In genomic region chr4:121227254-121227867, GRCh38 we compare ENCODE assay signal across 10 cellular contexts.
DNase-seq lines count a peak whose midpoint lies in the region; ATAC-seq and TF ChIP-seq lines count a peak whose summit lies in the region.
"Had no signal": no experiment of that assay in that cellular context is flagged by ENCODE, and none has a peak within 500 bp of the region (broad histone marks: within the 10 kb centered on the region; RNA-seq: fewer than 3 reads in every experiment).

No MANE protein-coding gene starts in this region.

- no peaks in the 10 kb centered on the region for H3K27me3 Mint-ChIP-seq in CD4-positive, alpha-beta memory T cell
- H3K27me3 Mint-ChIP-seq in activated CD4-positive, alpha-beta memory T cell treated with anti-CD3 and anti-CD28 coated beads, Interleukin-2, amount 10 ng/mL, durations not matched to agents 7 days and 5 days, result no peaks in the 10 kb centered on the region

- no peak for TF ChIP-seq EP300 in suprapubic skin (IDR thresholded peaks at IDR 0.05)

- no peaks in the 10 kb centered on the region for H3K9me3 ChIP-seq in CD4-positive, alpha-beta memory T cell (ENCODE audit: control insufficient read depth in 1 of 2, low read length in 2 of 2)
- no peaks in the 10 kb centered on the region for H3K9me3 ChIP-seq in suprapubic skin
- H3K9me3 ChIP-seq: uterus had no signal

- H3K4me1 ChIP-seq in CD4-positive, alpha-beta memory T cell (ENCODE audit: insufficient read depth, low read length), result peaks cover 13% of the 10 kb centered on the region
- H3K4me1 ChIP-seq in suprapubic skin, result no peaks in the 10 kb centered on the region
- H3K4me1 ChIP-seq: uterus had no signal

- CTCF ChIA-PET in CD4-positive, alpha-beta memory T cell (lab: Charles Lee; ENCODE audit: partially characterized antibody), result interaction anchor here (0.9 to 2.6 kb wide), 7 partner anchors 12 to 80 kb away, joined by 3 to 9 read pairs (median 3); no protein-coding TSS in a partner anchor
- CTCF ChIA-PET in activated CD4-positive, alpha-beta memory T cell treated with anti-CD3 and anti-CD28 coated beads, Interleukin-2, amount 10 ng/mL, durations not matched to agents 7 days and 5 days (lab: Charles Lee), result interaction anchor here (0.8 to 1.7 kb wide), 6 partner anchors 24 to 91 kb away, joined by 3 to 6 read pairs (median 4); no protein-coding TSS in a partner anchor

- peak overlapping the region; percentile 3 for H3K27ac ChIP-seq in CD4-positive, alpha-beta memory T cell (ENCODE audit: low read depth, low read length)
- H3K27ac ChIP-seq in suprapubic skin, result no peak overlapping the region
- H3K27ac ChIP-seq: uterus had no signal

- H3K4me3 ChIP-seq in CD4-positive, alpha-beta memory T cell (ENCODE audit: low read length in 2 of 2), result peak overlapping the region; percentile 6 to 17
- H3K4me3 ChIP-seq in suprapubic skin, result no peak overlapping the region
- H3K4me3 ChIP-seq: uterus had no signal

- ATAC-seq in GM19035 (IDR thresholded peaks at IDR 0.05; ENCODE audit: unreplicated experiment) (peak; percentile 73), HG02970 (IDR thresholded peaks at IDR 0.05; ENCODE audit: low FRiP score, unreplicated experiment) (peak; percentile 82)

- peak overlapping the region; percentile 6 to 88 (median 60) for H3K27ac Mint-ChIP-seq in CD4-positive, alpha-beta memory T cell
- H3K27ac Mint-ChIP-seq in activated CD4-positive, alpha-beta memory T cell treated with anti-CD3 and anti-CD28 coated beads, Interleukin-2, amount 10 ng/mL, durations not matched to agents 7 days and 5 days, result peak overlapping the region; percentile 52

- no peaks in the 10 kb centered on the region for H3K36me3 ChIP-seq in CD4-positive, alpha-beta memory T cell (ENCODE audit: insufficient read depth, low read length)
- no peaks in the 10 kb centered on the region for H3K36me3 ChIP-seq in suprapubic skin
- H3K36me3 ChIP-seq: uterus had no signal

- POLR2A ChIA-PET in CD4-positive, alpha-beta memory T cell (lab: Charles Lee; ENCODE audit: partially characterized antibody), result interaction anchor here (0.7 to 1.1 kb wide), 2 partner anchors 15 to 28 kb away, joined by 3 to 5 read pairs; no protein-coding TSS in a partner anchor
- POLR2A ChIA-PET in activated CD4-positive, alpha-beta memory T cell treated with anti-CD3 and anti-CD28 coated beads, Interleukin-2, amount 10 ng/mL, durations not matched to agents 7 days and 5 days (lab: Charles Lee), result interaction anchor here (1.0 to 1.4 kb wide), 3 partner anchors 8 to 37 kb away, joined by 3 to 4 read pairs (median 3); no protein-coding TSS in a partner anchor

- peak overlapping the region; percentile 67 to 82 (median 73) for H3K4me3 Mint-ChIP-seq in CD4-positive, alpha-beta memory T cell
- peak overlapping the region; percentile 63 for H3K4me3 Mint-ChIP-seq in activated CD4-positive, alpha-beta memory T cell treated with anti-CD3 and anti-CD28 coated beads, Interleukin-2, amount 10 ng/mL, durations not matched to agents 7 days and 5 days

- H3K9me3 Mint-ChIP-seq in CD4-positive, alpha-beta memory T cell, result no peaks in the 10 kb centered on the region
- no peaks in the 10 kb centered on the region for H3K9me3 Mint-ChIP-seq in activated CD4-positive, alpha-beta memory T cell treated with anti-CD3 and anti-CD28 coated beads, Interleukin-2, amount 10 ng/mL, durations not matched to agents 7 days and 5 days

- no peak for TF ChIP-seq POLR2A in suprapubic skin (IDR thresholded peaks at IDR 0.05)

- no peaks in the 10 kb centered on the region for H3K36me3 Mint-ChIP-seq in CD4-positive, alpha-beta memory T cell
- peaks cover 2% of the 10 kb centered on the region for H3K36me3 Mint-ChIP-seq in activated CD4-positive, alpha-beta memory T cell treated with anti-CD3 and anti-CD28 coated beads, Interleukin-2, amount 10 ng/mL, durations not matched to agents 7 days and 5 days (ENCODE audit: low read depth)

- no peak for TF ChIP-seq CTCF in suprapubic skin (IDR thresholded peaks at IDR 0.05)

- WGBS in suprapubic skin, result 81% methylated on average over 3 of the region's 3 CpGs

- H3K4me1 Mint-ChIP-seq in CD4-positive, alpha-beta memory T cell, result peaks cover 19 to 27% (median 22%) of the 10 kb centered on the region in 4 donors
- peaks cover 28% of the 10 kb centered on the region for H3K4me1 Mint-ChIP-seq in activated CD4-positive, alpha-beta memory T cell treated with anti-CD3 and anti-CD28 coated beads, Interleukin-2, amount 10 ng/mL, durations not matched to agents 7 days and 5 days

- peak in 2 of 5 donors; percentile 24 to 28 for DNase-seq in CD4-positive, alpha-beta memory T cell
- no peak for DNase-seq in activated CD4-positive, alpha-beta memory T cell treated with anti-CD3 and anti-CD28 coated beads, Interleukin-2, amount 10 ng/mL, durations not matched to agents 7 days and 5 days
- DNase-seq in DMS 273 treated with DMSO at 0.1 percent for 48 hours (lab: John Stamatoyannopoulos, UW) (no peak), suprapubic skin (ENCODE audit: low spot score in 2 of 2) (no peak), NK-92 (lab: John Stamatoyannopoulos, UW; ENCODE audit: unreplicated experiment) (no peak)
- DNase-seq in stimulated activated CD4-positive, alpha-beta T cell treated with anti-CD3 and anti-CD28 coated beads, Interleukin-2, amount 100 ng/mL, for 24 hours, result no peak
- DNase-seq: DMS153, uterus had no signal

- intact Hi-C loops in CD4-positive, alpha-beta memory T cell (cut with micrococcal nuclease), result no loop called here

- no peaks in the 10 kb centered on the region for H3K27me3 ChIP-seq in CD4-positive, alpha-beta memory T cell (ENCODE audit: insufficient read depth, low read length)
- no peaks in the 10 kb centered on the region for H3K27me3 ChIP-seq in suprapubic skin
- H3K27me3 ChIP-seq: uterus had no signal
